In genomic region chr4:173647902-173648301, GRCh38 we compare ENCODE assay signal across 14 cellular contexts.
DNase-seq lines count a peak whose midpoint lies in the region; ATAC-seq and TF ChIP-seq lines count a peak whose summit lies in the region.
"Had no signal": no experiment of that assay in that cellular context is flagged by ENCODE, and none has a peak within 500 bp of the region (broad histone marks: within the 10 kb centered on the region; RNA-seq: fewer than 3 reads in every experiment).

No MANE protein-coding gene starts in this region.

- H3K9me3 Mint-ChIP-seq in glutamatergic neuron (ENCODE audit: unreplicated experiment), result peaks cover 3% of the 10 kb centered on the region
- H3K9me3 Mint-ChIP-seq in activated CD4-positive, alpha-beta memory T cell treated with anti-CD3 and anti-CD28 coated beads, Interleukin-2, amount 10 ng/mL, durations not matched to agents 7 days and 5 days, result no peaks in the 10 kb centered on the region
- H3K9me3 Mint-ChIP-seq: CD4-positive, alpha-beta T cell had no signal

- H3K36me3 Mint-ChIP-seq in glutamatergic neuron (ENCODE audit: unreplicated experiment), result no peaks in the 10 kb centered on the region
- H3K36me3 Mint-ChIP-seq in activated CD4-positive, alpha-beta memory T cell treated with anti-CD3 and anti-CD28 coated beads, Interleukin-2, amount 10 ng/mL, durations not matched to agents 7 days and 5 days (ENCODE audit: low read depth), result no peaks in the 10 kb centered on the region

- H3K27ac Mint-ChIP-seq in glutamatergic neuron (ENCODE audit: unreplicated experiment), result peak overlapping the region; percentile 94
- H3K27ac Mint-ChIP-seq in activated CD4-positive, alpha-beta memory T cell treated with anti-CD3 and anti-CD28 coated beads, Interleukin-2, amount 10 ng/mL, durations not matched to agents 7 days and 5 days, result no peak overlapping the region
- H3K27ac Mint-ChIP-seq: CD4-positive, alpha-beta T cell had no signal

- no peak for ATAC-seq in GM19351 (IDR thresholded peaks at IDR 0.05; ENCODE audit: unreplicated experiment)

- H3K27ac ChIP-seq in caudate nucleus (ENCODE audit: low read depth, low read length) (no peak overlapping the region), RWPE1 (no peak overlapping the region)
- H3K27ac ChIP-seq: C4-2B, GM23248 had no signal

- TF ChIP-seq CTCF in NB4 (IDR thresholded peaks at IDR 0.05; ENCODE audit: low read depth, low read length) (no peak), glutamatergic neuron (IDR thresholded peaks at IDR 0.05; ENCODE audit: partially characterized antibody, unreplicated experiment) (no peak), RWPE1 (conservative IDR thresholded peaks at IDR 0.05; ENCODE audit: low read depth) (no peak)

- POLR2A ChIA-PET in activated CD4-positive, alpha-beta memory T cell treated with anti-CD3 and anti-CD28 coated beads, Interleukin-2, amount 10 ng/mL, durations not matched to agents 7 days and 5 days (lab: Charles Lee), result no interaction called here
- POLR2A ChIA-PET in RWPE1 (lab: Yijun Ruan, JAX; ENCODE audit: low non-redundant PET), result no interaction called here

- H3K4me3 ChIP-seq in NB4 (ENCODE audit: low read depth, low read length), result no peak overlapping the region
- H3K4me3 ChIP-seq: GM23248, HAP-1 had no signal

- CTCF ChIA-PET in activated CD4-positive, alpha-beta memory T cell treated with anti-CD3 and anti-CD28 coated beads, Interleukin-2, amount 10 ng/mL, durations not matched to agents 7 days and 5 days (lab: Charles Lee), result no interaction called here
- CTCF ChIA-PET in RWPE1 (lab: Yijun Ruan, JAX), result no interaction called here

- peak overlapping the region; percentile 36 for H3K4me3 Mint-ChIP-seq in glutamatergic neuron (ENCODE audit: unreplicated experiment)
- H3K4me3 Mint-ChIP-seq in activated CD4-positive, alpha-beta memory T cell treated with anti-CD3 and anti-CD28 coated beads, Interleukin-2, amount 10 ng/mL, durations not matched to agents 7 days and 5 days, result no peak overlapping the region
- H3K4me3 Mint-ChIP-seq: CD4-positive, alpha-beta T cell had no signal

- no peak for TF ChIP-seq POLR2A in NB4 (IDR thresholded peaks at IDR 0.05; ENCODE audit: extremely low read depth, insufficient read length)

- peaks cover 15% of the 10 kb centered on the region for H3K4me1 Mint-ChIP-seq in glutamatergic neuron (ENCODE audit: low read depth, unreplicated experiment)
- H3K4me1 Mint-ChIP-seq in activated CD4-positive, alpha-beta memory T cell treated with anti-CD3 and anti-CD28 coated beads, Interleukin-2, amount 10 ng/mL, durations not matched to agents 7 days and 5 days, result no peaks in the 10 kb centered on the region

- DNase-seq in NB4 (ENCODE audit: low read depth) (peak; percentile 21), NCI-H1694 treated with DMSO at 0.1 percent for 48 hours (lab: John Stamatoyannopoulos, UW) (peak; percentile 27), NCI-H69 (lab: John Stamatoyannopoulos, UW) (peak; percentile 29), glutamatergic neuron (peak; percentile 54), caudate nucleus (lab: John Stamatoyannopoulos, UW) (no peak), RWPE1 (ENCODE audit: low spot score) (no peak)
- no peak for DNase-seq in activated CD4-positive, alpha-beta memory T cell treated with anti-CD3 and anti-CD28 coated beads, Interleukin-2, amount 10 ng/mL, durations not matched to agents 7 days and 5 days
- DNase-seq: ACHN; Caco-2; CD4-positive, alpha-beta T cell; GM23248 had no signal

- peaks cover 5% of the 10 kb centered on the region for H3K27me3 Mint-ChIP-seq in glutamatergic neuron (ENCODE audit: unreplicated experiment)
- no peaks in the 10 kb centered on the region for H3K27me3 Mint-ChIP-seq in activated CD4-positive, alpha-beta memory T cell treated with anti-CD3 and anti-CD28 coated beads, Interleukin-2, amount 10 ng/mL, durations not matched to agents 7 days and 5 days

Comparison
In these comparisons a context has a peak if more than half of its experiments do, and no peak if none do; other contexts are left out.
1. DNase-seq: peak in NB4 (single experiment), NCI-H1694 treated with DMSO at 0.1 percent for 48 hours (single experiment), NCI-H69 (single experiment) and glutamatergic neuron (single experiment); none in activated CD4-positive, alpha-beta memory T cell treated with anti-CD3 and anti-CD28 coated beads, Interleukin-2, amount 10 ng/mL, durations not matched to agents 7 days and 5 days (single experiment), caudate nucleus (0 of 61) and RWPE1 (single experiment).